ENCODE assay signal across 8 cellular contexts in the genomic region with DNA sequence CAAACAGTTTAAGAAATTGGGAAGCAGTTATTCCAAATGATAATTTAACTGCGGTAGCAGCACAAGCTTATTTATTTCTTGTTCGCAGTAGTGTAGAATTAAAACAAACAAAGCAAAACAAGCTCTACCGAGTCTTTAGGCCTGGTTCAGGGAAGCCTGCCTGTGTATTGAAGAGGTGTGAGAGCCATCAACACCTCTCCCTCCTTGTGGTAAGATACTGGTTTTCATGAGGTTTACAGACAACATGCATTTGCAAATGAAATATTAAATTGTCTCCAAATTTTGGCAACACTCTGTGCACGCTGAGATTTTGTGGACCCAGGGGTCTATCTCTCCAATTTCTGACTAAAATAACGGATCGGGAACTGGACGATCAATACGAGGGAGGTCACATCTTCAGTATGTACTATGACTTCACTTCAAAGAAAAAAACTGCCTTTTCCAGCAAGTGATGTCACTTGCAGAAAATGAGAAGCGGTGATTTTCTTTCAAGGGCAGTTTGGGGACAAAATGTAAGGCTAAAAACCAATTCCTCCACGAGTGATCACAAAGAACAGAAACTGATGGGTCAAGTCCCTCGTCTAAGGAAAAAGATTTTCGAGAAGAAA. TPM values are rescaled to one million over a fixed set of nuclear protein-coding genes. Genes with fewer than 3 reads are reported as not detected.
DNase-seq lines count a peak whose midpoint lies in the region.

No MANE protein-coding gene starts in this region.

- intact Hi-C loops in activated CD4-positive, alpha-beta memory T cell treated with anti-CD3 and anti-CD28 coated beads for 36 hours (cut with micrococcal nuclease) = loop anchor here (1.0 to 5.0 kb wide), 8 partner anchors 18 to 1636 kb away; a partner anchor contains a TSS

- no peaks in the 10 kb centered on the region for H3K9me3 ChIP-seq in iPS-15b (ENCODE audit: control insufficient read depth, insufficient read depth, low read length)
- no peaks in the 10 kb centered on the region for H3K9me3 ChIP-seq in stomach smooth muscle (ENCODE audit: control insufficient read depth in 2 of 2, low read length in 2 of 2)

- no peak for DNase-seq in activated CD4-positive, alpha-beta T cell treated with anti-CD3 and anti-CD28 coated beads, Interleukin-2, amount 10 ng/mL, durations not matched to agents 7 days and 5 days
- no peak for DNase-seq in activated CD4-positive, alpha-beta T cell treated with anti-CD3 and anti-CD28 coated beads for 4 hours
- DNase-seq in activated CD4-positive, alpha-beta memory T cell treated with anti-CD3 and anti-CD28 coated beads for 36 hours = no peak
- DNase-seq in caudate nucleus (lab: John Stamatoyannopoulos, UW) = no peak
- no peak for DNase-seq in stimulated activated CD4-positive, alpha-beta T cell treated with anti-CD3 and anti-CD28 coated beads, Interleukin-12 subunit alpha, Interleukin-12 subunit beta, amount 100 ng/mL, for 4 hours
- DNase-seq in DMS79 (lab: John Stamatoyannopoulos, UW) = no peak

- POLR2A ChIA-PET in activated CD4-positive, alpha-beta T cell treated with anti-CD3 and anti-CD28 coated beads, Interleukin-2, amount 10 ng/mL, durations not matched to agents 7 days and 5 days (lab: Charles Lee) = interaction anchor here (1.0 to 1.2 kb wide), 3 partner anchors 12 to 423 kb away, joined by 3 to 5 read pairs (median 4); a partner anchor contains a TSS
- POLR2A ChIA-PET in activated CD4-positive, alpha-beta memory T cell treated with anti-CD3 and anti-CD28 coated beads for 36 hours (lab: Charles Lee) = interaction anchor here (0.6 to 3.4 kb wide), 8 partner anchors 11 to 424 kb away, joined by 3 to 26 read pairs (median 8); a partner anchor contains a TSS

- H3K4me3 ChIP-seq in iPS-15b (ENCODE audit: low read depth, low read length) = peak overlapping the region; percentile 98
- H3K4me3 ChIP-seq in stomach smooth muscle (ENCODE audit: low read length in 2 of 2) = peak overlapping the region; percentile 95 to 97

- H3K27me3 Mint-ChIP-seq in activated CD4-positive, alpha-beta T cell treated with anti-CD3 and anti-CD28 coated beads, Interleukin-2, amount 10 ng/mL, durations not matched to agents 7 days and 5 days = peaks cover 10% of the 10 kb centered on the region
- no peaks in the 10 kb centered on the region for H3K27me3 Mint-ChIP-seq in activated CD4-positive, alpha-beta memory T cell treated with anti-CD3 and anti-CD28 coated beads for 36 hours

- CTCF ChIA-PET in activated CD4-positive, alpha-beta T cell treated with anti-CD3 and anti-CD28 coated beads, Interleukin-2, amount 10 ng/mL, durations not matched to agents 7 days and 5 days (lab: Charles Lee) = interaction anchor here (0.5 to 1.8 kb wide), 5 partner anchors 11 to 106 kb away, joined by 3 to 6 read pairs (median 3); no protein-coding TSS in a partner anchor
- CTCF ChIA-PET in activated CD4-positive, alpha-beta memory T cell treated with anti-CD3 and anti-CD28 coated beads for 36 hours (lab: Charles Lee) = interaction anchor here (0.6 to 1.3 kb wide), 2 partner anchors 9 to 424 kb away, joined by 3 read pairs; no protein-coding TSS in a partner anchor

- H3K36me3 Mint-ChIP-seq in activated CD4-positive, alpha-beta T cell treated with anti-CD3 and anti-CD28 coated beads, Interleukin-2, amount 10 ng/mL, durations not matched to agents 7 days and 5 days (ENCODE audit: low read depth) = peaks cover 9% of the 10 kb centered on the region
- H3K36me3 Mint-ChIP-seq in activated CD4-positive, alpha-beta memory T cell treated with anti-CD3 and anti-CD28 coated beads for 36 hours = peaks cover 12% of the 10 kb centered on the region

- no peaks in the 10 kb centered on the region for H3K9me3 Mint-ChIP-seq in activated CD4-positive, alpha-beta T cell treated with anti-CD3 and anti-CD28 coated beads, Interleukin-2, amount 10 ng/mL, durations not matched to agents 7 days and 5 days
- no peaks in the 10 kb centered on the region for H3K9me3 Mint-ChIP-seq in activated CD4-positive, alpha-beta memory T cell treated with anti-CD3 and anti-CD28 coated beads for 36 hours

- H3K4me1 ChIP-seq in iPS-15b (ENCODE audit: control insufficient read depth, insufficient read depth, low read length) (no peaks in the 10 kb centered on the region), stomach smooth muscle (ENCODE audit: control insufficient read depth, insufficient read depth, low read length) (peaks cover 10% of the 10 kb centered on the region)

- peak overlapping the region; percentile 95 for H3K4me3 Mint-ChIP-seq in activated CD4-positive, alpha-beta T cell treated with anti-CD3 and anti-CD28 coated beads, Interleukin-2, amount 10 ng/mL, durations not matched to agents 7 days and 5 days
- H3K4me3 Mint-ChIP-seq in activated CD4-positive, alpha-beta memory T cell treated with anti-CD3 and anti-CD28 coated beads for 36 hours = peak overlapping the region; percentile 98

- peaks cover 49% of the 10 kb centered on the region for H3K4me1 Mint-ChIP-seq in activated CD4-positive, alpha-beta T cell treated with anti-CD3 and anti-CD28 coated beads, Interleukin-2, amount 10 ng/mL, durations not matched to agents 7 days and 5 days
- H3K4me1 Mint-ChIP-seq in activated CD4-positive, alpha-beta memory T cell treated with anti-CD3 and anti-CD28 coated beads for 36 hours (ENCODE audit: low read depth) = peaks cover 44% of the 10 kb centered on the region

- H3K9ac ChIP-seq in iPS-15b (ENCODE audit: low read depth, low read length) = peak overlapping the region; percentile 97
- H3K9ac ChIP-seq in stomach smooth muscle (ENCODE audit: low read length in 2 of 2) = peak overlapping the region; percentile 84 to 93

- peak overlapping the region; percentile 88 for H3K27ac ChIP-seq in stomach smooth muscle (ENCODE audit: low read length)
- H3K27ac ChIP-seq in caudate nucleus (ENCODE audit: low read depth, low read length) = no peak overlapping the region

- no peaks in the 10 kb centered on the region for H3K27me3 ChIP-seq in iPS-15b (ENCODE audit: control insufficient read depth, insufficient read depth, low read length)
- H3K27me3 ChIP-seq in stomach smooth muscle (ENCODE audit: control insufficient read depth in 1 of 2, insufficient read depth in 2 of 2, low read length in 2 of 2) = no peaks in the 10 kb centered on the region

- H3K36me3 ChIP-seq in iPS-15b (ENCODE audit: control insufficient read depth, insufficient read depth, low read length) (no peaks in the 10 kb centered on the region), stomach smooth muscle (ENCODE audit: control insufficient read depth in 2 of 2, insufficient read depth in 2 of 2, low read length in 2 of 2) (no peaks in the 10 kb centered on the region)

- H3K27ac Mint-ChIP-seq in activated CD4-positive, alpha-beta T cell treated with anti-CD3 and anti-CD28 coated beads, Interleukin-2, amount 10 ng/mL, durations not matched to agents 7 days and 5 days = peak overlapping the region; percentile 97
- peak overlapping the region; percentile 94 for H3K27ac Mint-ChIP-seq in activated CD4-positive, alpha-beta memory T cell treated with anti-CD3 and anti-CD28 coated beads for 36 hours

RNA-seq across cellular contexts. Expression of a gene that starts 0.7 kb away (rescaled TPM):
- total RNA-seq in activated CD4-positive, alpha-beta T cell treated with anti-CD3 and anti-CD28 coated beads, Interleukin-2, amount 10 ng/mL, durations not matched to agents 7 days and 5 days = 10 to 100 TPM; 31.5 to 31.8 TPM
- 10 to 100 TPM; 41.6 to 42.3 TPM for total RNA-seq in activated CD4-positive, alpha-beta memory T cell treated with anti-CD3 and anti-CD28 coated beads for 36 hours

RNA-seq across cellular contexts. Expression of a gene that starts 18.4 kb away (rescaled TPM):
- 1 to 10 TPM; 2.1 to 2.6 TPM for total RNA-seq in activated CD4-positive, alpha-beta T cell treated with anti-CD3 and anti-CD28 coated beads, Interleukin-2, amount 10 ng/mL, durations not matched to agents 7 days and 5 days
- 1 to 10 TPM; 4.5 to 5.7 TPM for total RNA-seq in activated CD4-positive, alpha-beta memory T cell treated with anti-CD3 and anti-CD28 coated beads for 36 hours
